9 cellular contexts compared by ENCODE assay signal in the genomic region with DNA sequence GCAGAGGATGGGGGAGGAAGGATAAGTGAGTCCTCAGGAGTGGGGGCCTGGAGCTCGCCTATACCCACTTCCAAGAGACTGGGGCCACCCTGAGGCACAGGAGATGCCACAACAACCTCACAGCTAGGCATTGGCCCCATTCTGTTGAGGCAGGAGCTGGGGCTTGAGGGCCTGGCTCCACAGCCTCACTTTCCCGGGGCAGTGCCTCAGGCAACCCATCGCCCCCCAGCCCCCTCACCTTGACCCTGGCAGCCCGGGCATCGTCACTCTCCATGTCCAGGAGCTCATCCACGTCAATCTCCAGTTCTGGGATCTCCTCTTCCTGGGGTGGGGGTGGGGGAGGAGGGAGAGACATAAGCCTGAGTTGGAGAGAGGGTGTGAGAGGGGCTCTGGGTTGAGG. TPM values are rescaled to one million over a fixed set of nuclear protein-coding genes. Genes with fewer than 3 reads are reported as not detected.
DNase-seq lines count a peak whose midpoint lies in the region; ATAC-seq and TF ChIP-seq lines count a peak whose summit lies in the region.
"Had no signal": no experiment of that assay in that cellular context is flagged by ENCODE, and none has a peak within 500 bp of the region (broad histone marks: within the 10 kb centered on the region; RNA-seq: fewer than 3 reads in every experiment).

No MANE protein-coding gene starts in this region.

- H3K27ac ChIP-seq in SU-DHL-6 (ENCODE audit: low read depth, low read length), result peak overlapping the region; percentile 90
- H3K27ac ChIP-seq in gastrocnemius medialis, result peak overlapping the region; percentile 92 to 100 (median 96)

- DNase-seq in fibroblast of pulmonary artery (ENCODE audit: low read depth) (no peak), gastrocnemius medialis (no peak), GM10266 (ENCODE audit: extremely low spot score) (no peak), sciatic nerve (ENCODE audit: low spot score) (no peak), midbrain (lab: John Stamatoyannopoulos, UW) (no peak), hippocampal formation (lab: John Stamatoyannopoulos, UW) (no peak)
- DNase-seq: GOT3 had no signal

- TF ChIP-seq CTCF in SU-DHL-6 (IDR thresholded peaks at IDR 0.05; ENCODE audit: insufficient read depth, low read length, poor library complexity, severe bottlenecking) (no peak), fibroblast of pulmonary artery (IDR thresholded peaks at IDR 0.05; ENCODE audit: low read length, missing control alignments) (no peak), gastrocnemius medialis (IDR thresholded peaks at IDR 0.05 in 4 of 5, conservative IDR thresholded peaks at IDR 0.05 in 1 of 5) (no peak), GM10266 (IDR thresholded peaks at IDR 0.05; ENCODE audit: control insufficient read depth, insufficient read depth, low read depth, missing control alignments) (no peak)

- peaks cover 22% of the 10 kb centered on the region for H3K79me2 ChIP-seq in SU-DHL-6 (ENCODE audit: insufficient read depth, low read length)

- no peaks in the 10 kb centered on the region for H4K20me1 ChIP-seq in SU-DHL-6 (ENCODE audit: low read depth, low read length)

- H3K27me3 ChIP-seq in SU-DHL-6 (ENCODE audit: low read length) (no peaks in the 10 kb centered on the region), gastrocnemius medialis (no peaks in the 10 kb centered on the region)

- TF ChIP-seq POLR2A in GM15510 (IDR thresholded peaks at IDR 0.05; ENCODE audit: borderline replicate concordance, extremely low read depth, insufficient read length), result peak; percentile 24
- no peak for TF ChIP-seq POLR2A in gastrocnemius medialis (IDR thresholded peaks at IDR 0.05)

- H3K36me3 ChIP-seq in SU-DHL-6 (ENCODE audit: low read length), result no peaks in the 10 kb centered on the region
- H3K36me3 ChIP-seq in gastrocnemius medialis, result peaks cover 0 to 9% of the 10 kb centered on the region in 2 donors

- intact Hi-C loops in gastrocnemius medialis (cut with DNase I; ENCODE audit: low total_unique reads), result loop anchor here (1.0 to 10.0 kb wide), 2 partner anchors 19 to 630 kb away; a partner anchor contains a TSS
- intact Hi-C loops in sciatic nerve (cut with DNase I), result no loop called here

- in situ Hi-C loops in gastrocnemius medialis (cut with MboI; ENCODE audit: low sequenced_read_pairs in 4 of 4), result no loop called here

- H3K9me2 ChIP-seq in SU-DHL-6 (replicated peaks; ENCODE audit: insufficient read depth, low read length), result no peaks in the 10 kb centered on the region

- peaks cover 36 to 45% of the 10 kb centered on the region in 2 donors for H3K4me1 ChIP-seq in gastrocnemius medialis

- no peaks in the 10 kb centered on the region for H3K9me3 ChIP-seq in SU-DHL-6 (ENCODE audit: insufficient read depth, low read length)
- no peaks in the 10 kb centered on the region for H3K9me3 ChIP-seq in gastrocnemius medialis

- H3K9ac ChIP-seq in SU-DHL-6 (ENCODE audit: low read length), result peak overlapping the region; percentile 89

- H3K4me2 ChIP-seq in SU-DHL-6 (ENCODE audit: low read depth, low read length, poor library complexity, severe bottlenecking), result peak overlapping the region; percentile 82

- H2AFZ ChIP-seq in SU-DHL-6 (ENCODE audit: low read depth, low read length, severe bottlenecking), result no peak overlapping the region

- H3K4me3 ChIP-seq in SU-DHL-6 (ENCODE audit: insufficient read depth, low read length, poor library complexity, severe bottlenecking) (peak overlapping the region; percentile 97), fibroblast of pulmonary artery (replicated peaks; ENCODE audit: low read depth, low read length) (peak overlapping the region; percentile 94), gastrocnemius medialis (peak overlapping the region; percentile 80 to 95 (median 94))

- H3F3A ChIP-seq in SU-DHL-6 (ENCODE audit: insufficient read depth), result peaks cover 48% of the 10 kb centered on the region

- ATAC-seq in gastrocnemius medialis, result no peak
- ATAC-seq in sciatic nerve, result no peak

RNA-seq across cellular contexts. Expression of a gene that starts 1.8 kb away (rescaled TPM):
- total RNA-seq in gastrocnemius medialis (100 to 1,000 TPM; 144 to 444 (median 237) TPM), sciatic nerve (48.8 TPM)

RNA-seq across cellular contexts. Expression of a gene that starts 4.1 kb away (rescaled TPM):
- total RNA-seq in gastrocnemius medialis, result 10 to 100 TPM; 20.2 to 54.7 (median 27.6) TPM
- total RNA-seq in sciatic nerve, result 56.2 TPM

RNA-seq across cellular contexts. Expression of a gene that starts 6.4 kb away (rescaled TPM):
- total RNA-seq in gastrocnemius medialis, result 1 to 10 TPM; 4.7 to 9.7 (median 6.2) TPM
- total RNA-seq in sciatic nerve, result 23.6 TPM

RNA-seq across cellular contexts. Expression of a gene that starts 10.6 kb away (rescaled TPM):
- 10 to 100 TPM; 33.6 to 87.5 (median 58.2) TPM for total RNA-seq in gastrocnemius medialis
- 134 TPM for total RNA-seq in sciatic nerve

RNA-seq across cellular contexts. Expression of a gene that starts 14.6 kb away (rescaled TPM):
- total RNA-seq in gastrocnemius medialis, result 10 to 100 TPM; 13.8 to 30.0 (median 18.9) TPM
- total RNA-seq in sciatic nerve, result 30.4 TPM
